22 cellular contexts compared by ENCODE assay signal in genomic region chr9:82880353-82880752, GRCh38.
DNase-seq lines count a peak whose midpoint lies in the region; FAIRE-seq and TF ChIP-seq lines count a peak whose summit lies in the region.
"Had no signal": no experiment of that assay in that cellular context is flagged by ENCODE, and none has a peak within 500 bp of the region (broad histone marks: within the 10 kb centered on the region; RNA-seq: fewer than 3 reads in every experiment).

No MANE protein-coding gene starts in this region.

- H4K8ac ChIP-seq in H1 (ENCODE audit: extremely low read depth, insufficient read depth, low read length) = no peak overlapping the region
- no peak overlapping the region for H4K8ac ChIP-seq in mesendoderm (ENCODE audit: low read depth, low read length)

- H2BK120ac ChIP-seq in H1 (replicated peaks; ENCODE audit: low read depth, low read length) = no peak overlapping the region
- H2BK120ac ChIP-seq in mesendoderm (ENCODE audit: low read depth, low read length) = peak overlapping the region; percentile 88

- WGBS in H1 (ENCODE audit: extremely low coverage in 1 of 2, insufficient coverage in 1 of 2, insufficient read length in 1 of 2, insufficient replicate concordance in 2 of 2, low coverage in 1 of 2, low lambda C conversion rate in 2 of 2, missing lambda C conversion rate in 1 of 2), 2 experiments = 97% methylated on average over 3 of the region's 3 CpGs; no CpG with 5 or more reads in 1 of the 2 experiments
- no CpG with 5 or more reads among the region's 3 CpGs for WGBS in mesendoderm (ENCODE audit: extremely low coverage, insufficient coverage, low lambda C conversion rate)

- H3K9ac ChIP-seq in H1 (replicated peaks in 1 of 4; ENCODE audit: extremely low read depth in 1 of 4, low read depth in 3 of 4, low read length in 3 of 4) = no peak overlapping the region
- no peak overlapping the region for H3K9ac ChIP-seq in mesendoderm (ENCODE audit: low read length)
- H3K9ac ChIP-seq: GM23248 had no signal

- H4K5ac ChIP-seq in H1 (ENCODE audit: insufficient read length, low read depth, low read length) (no peak overlapping the region), mesendoderm (ENCODE audit: low read length) (no peak overlapping the region)

- no peak overlapping the region for H2BK15ac ChIP-seq in H1 (ENCODE audit: low read length)
- H2BK15ac ChIP-seq in mesendoderm (replicated peaks; ENCODE audit: low read depth) = no peak overlapping the region

- POLR2A ChIA-PET in H1 (lab: Charles Lee; ENCODE audit: partially characterized antibody) = no interaction called here

- no peak overlapping the region for H2AFZ ChIP-seq in H1 (ENCODE audit: low read length)
- H2AFZ ChIP-seq: GM23248 had no signal

- no peak overlapping the region for H2AK5ac ChIP-seq in H1 (ENCODE audit: low read depth, low read length)
- H2AK5ac ChIP-seq in mesendoderm (ENCODE audit: low read length) = no peak overlapping the region

- H3K4me1 ChIP-seq in H1 (replicated peaks in 1 of 4; ENCODE audit: control insufficient read depth in 3 of 4, insufficient read depth in 4 of 4, low read length in 3 of 4) (peaks cover 0 to 16% (median 2%) of the 10 kb centered on the region in 4 experiments; a peak in 4 of 7 replicates), mesendoderm (ENCODE audit: control insufficient read depth, low read depth, low read length) (peaks cover 3% of the 10 kb centered on the region)
- H3K4me1 ChIP-seq: BE2C had no signal

- H3K18ac ChIP-seq in H1 (ENCODE audit: extremely low read depth, low read length) = no peak overlapping the region
- H3K18ac ChIP-seq in mesendoderm (ENCODE audit: low read length) = no peak overlapping the region

- H3K4me3 ChIP-seq in H1 (ENCODE audit: extremely low read depth in 1 of 4, insufficient read depth in 2 of 4, low read depth in 3 of 4, low read length in 4 of 4) = no peak overlapping the region
- H3K4me3 ChIP-seq in mesendoderm (ENCODE audit: low read length) = no peak overlapping the region
- H3K4me3 ChIP-seq: GM23248 had no signal

- H4K91ac ChIP-seq in H1 (replicated peaks; ENCODE audit: insufficient read length, low read length) = peak overlapping the region; percentile 30

- H3K36me3 ChIP-seq in H1 (ENCODE audit: control insufficient read depth in 2 of 4, insufficient read depth in 4 of 4, low read length in 3 of 4) (peaks cover 0 to 20% (median 0%) of the 10 kb centered on the region in 4 experiments; a peak in 2 of 8 replicates), mesendoderm (ENCODE audit: control insufficient read depth, insufficient read depth, low read length) (no peaks in the 10 kb centered on the region)
- H3K36me3 ChIP-seq: BE2C had no signal

- H3K9me3 ChIP-seq in H1 (ENCODE audit: insufficient read depth in 2 of 2, low read depth in 1 of 2, low read length in 1 of 2) = no peaks in the 10 kb centered on the region
- H3K9me3 ChIP-seq: BE2C had no signal

- no peak overlapping the region for H3K4ac ChIP-seq in H1 (replicated peaks; ENCODE audit: insufficient read length, low read depth, low read length)
- H3K4ac ChIP-seq in mesendoderm (ENCODE audit: low read depth, low read length) = peak overlapping the region; percentile 87

- H2BK5ac ChIP-seq in H1 (ENCODE audit: low read depth, low read length) = peak overlapping the region; percentile 35; the same call in 1 of the 2 replicates
- H2BK5ac ChIP-seq in mesendoderm (ENCODE audit: low read length) = no peak overlapping the region

- CTCF ChIA-PET in H1 (lab: Charles Lee; ENCODE audit: partially characterized antibody) = interaction anchor here (1.1 kb wide), 1 partner anchor 10 kb away, joined by 3 read pairs; no protein-coding TSS in a partner anchor

- H3K4me2 ChIP-seq in H1 (ENCODE audit: insufficient read depth in 1 of 2, low read depth in 2 of 2, low read length in 2 of 2) (peak overlapping the region in 1 of 2 experiments; percentile 28; a peak in 1 of 4 replicates), mesendoderm (ENCODE audit: low read length) (no peak overlapping the region)

- H2BK20ac ChIP-seq in H1 (ENCODE audit: low read length) = no peak overlapping the region

- DNase-seq in H54 (ENCODE audit: insufficient read length, low spot score) = no peak
- DNase-seq in H1 (ENCODE audit: low read depth in 1 of 2, low spot score in 2 of 2) = no peak
- DNase-seq in mesendoderm = no peak
- DNase-seq in activated effector memory CD4-positive, alpha-beta T cell treated with Interleukin-2 at 50 U/mL for 16 hours = no peak
- no peak for DNase-seq in NCI-H1930 (lab: John Stamatoyannopoulos, UW)
- no peak for DNase-seq in NCI-H526 (lab: John Stamatoyannopoulos, UW)
- DNase-seq: ACHN; BE2C; C1 segment of cervical spinal cord; CD4-positive, CD25-positive, alpha-beta regulatory T cell; CD8-positive, alpha-beta memory T cell; COR-L47; DMS 273 treated with DMSO at 0.1 percent for 48 hours; DMS53; DND-41; EL; GM23248; H7; HFFc6 had no signal

- H3K56ac ChIP-seq in H1 (replicated peaks; ENCODE audit: insufficient read length, low read depth, low read length) (no peak overlapping the region), mesendoderm (ENCODE audit: low read length) (no peak overlapping the region)

- peak; percentile 43 for FAIRE-seq in H54 (lab: Jason Lieb, UNC)
- FAIRE-seq in H1 (lab: Jason Lieb, UNC) = no peak
- FAIRE-seq: A204.1, G401.6, GM12891 had no signal

- TF ChIP-seq POLR2A in H54 (IDR thresholded peaks at IDR 0.05; ENCODE audit: low read depth, low read length) = no peak
- TF ChIP-seq POLR2A in H1 (IDR thresholded peaks at IDR 0.05; ENCODE audit: control extremely low read depth in 1 of 2, low read depth in 2 of 2, low read length in 2 of 2) = no peak

- H3K27me3 ChIP-seq in H1 (replicated peaks in 1 of 4; ENCODE audit: control insufficient read depth in 3 of 4, extremely low read depth in 1 of 4, insufficient read depth in 3 of 4, low read length in 3 of 4) = no peaks in the 10 kb centered on the region
- H3K27me3 ChIP-seq in mesendoderm (ENCODE audit: insufficient read depth, low read length, poor library complexity) = no peaks in the 10 kb centered on the region
- H3K27me3 ChIP-seq: BE2C had no signal

- peaks cover 5% of the 10 kb centered on the region; the same call in 1 of the 2 replicates for H3K23me2 ChIP-seq in H1 (ENCODE audit: low read depth, low read length)

- TF ChIP-seq CTCF in H1 (IDR thresholded peaks at IDR 0.05; ENCODE audit: control extremely low read depth in 1 of 3, insufficient read depth in 1 of 3, low read depth in 1 of 3, low read length in 3 of 3) = no peak

- peaks cover 0 to 23% of the 10 kb centered on the region in 2 experiments; a peak in 3 of 4 replicates for H3K79me2 ChIP-seq in H1 (ENCODE audit: control insufficient read depth in 1 of 2, insufficient read depth in 2 of 2, low read length in 2 of 2)
- no peaks in the 10 kb centered on the region for H3K79me2 ChIP-seq in mesendoderm (ENCODE audit: control insufficient read depth, insufficient read depth, low read length)

- no peak overlapping the region for H2BK12ac ChIP-seq in H1 (ENCODE audit: low read depth, low read length)

- TF ChIP-seq RAD21 in H1 (IDR thresholded peaks at IDR 0.05 in 1 of 2, conservative IDR thresholded peaks at IDR 0.05 in 1 of 2; ENCODE audit: low read depth in 2 of 2, low read length in 2 of 2) = no peak

- H3K79me1 ChIP-seq in H1 (ENCODE audit: low read depth, low read length) = no peaks in the 10 kb centered on the region; the same call in 1 of the 2 replicates
- no peaks in the 10 kb centered on the region for H3K79me1 ChIP-seq in mesendoderm (ENCODE audit: low read length)

- H3K14ac ChIP-seq in H1 (ENCODE audit: insufficient read length) = no peak overlapping the region

- no peaks in the 10 kb centered on the region for H4K20me1 ChIP-seq in H1 (replicated peaks in 1 of 2; ENCODE audit: control insufficient read depth in 1 of 2, insufficient read depth in 2 of 2, low read length in 2 of 2)

- TF ChIP-seq EP300 in H1 (IDR thresholded peaks at IDR 0.05; ENCODE audit: borderline replicate concordance in 1 of 2, low read depth in 2 of 2, low read length in 2 of 2) = no peak

- H3K23ac ChIP-seq in H1 (ENCODE audit: insufficient read length) (no peak overlapping the region), mesendoderm (ENCODE audit: low read length) (no peak overlapping the region)

- no peak overlapping the region for H3K27ac ChIP-seq in H1 (ENCODE audit: low read depth, low read length)
- H3K27ac ChIP-seq in mesendoderm (ENCODE audit: low read depth, low read length) = no peak overlapping the region
- H3K27ac ChIP-seq: GM23248 had no signal

TF ChIP-seq in H1, 55 proteins besides CTCF, POLR2A, EP300 and RAD21 (continues in another document):
- TF ChIP-seq ASH2L (IDR thresholded peaks at IDR 0.05; ENCODE audit: low read length) (no peak), TBP (IDR thresholded peaks at IDR 0.05; ENCODE audit: low read depth, low read length) (no peak), JUND (IDR thresholded peaks at IDR 0.05; ENCODE audit: low read length) (no peak), RXRA (IDR thresholded peaks at IDR 0.05; ENCODE audit: insufficient read depth, low read depth, low read length) (no peak), GTF2F1 (IDR thresholded peaks at IDR 0.05; ENCODE audit: borderline replicate concordance, low read depth, low read length) (no peak), BCL11A (IDR thresholded peaks at IDR 0.05; ENCODE audit: low read depth in 2 of 2, low read length in 2 of 2) (no peak), EGR1 (IDR thresholded peaks at IDR 0.05; ENCODE audit: borderline replicate concordance, low read depth, low read length) (no peak), ATF2 (IDR thresholded peaks at IDR 0.05; ENCODE audit: low read length) (no peak)
